Comparison of ENCODE assay signal across 2 cellular contexts in genomic region chr16:13631213-13631767, GRCh38.
TF ChIP-seq lines count a peak whose summit lies in the region.

No MANE protein-coding gene starts in this region.

TF ChIP-seq in HepG2, 621 proteins besides CTCF, POLR2A, EP300 and RAD21:
- peak; percentile 89 for TF ChIP-seq MAFF (IDR thresholded peaks at IDR 0.05; ENCODE audit: low read depth, low read length)
- peak; percentile 83 to 91 for TF ChIP-seq MAFK (conservative IDR thresholded peaks at IDR 0.05 in 1 of 2, IDR thresholded peaks at IDR 0.05 in 1 of 2; ENCODE audit: low read length in 2 of 2)
- TF ChIP-seq NCOA1 (CRISPR knock-in tag; IDR thresholded peaks at IDR 0.05) = no peak
- TF ChIP-seq DMAP1 (CRISPR knock-in tag; IDR thresholded peaks at IDR 0.05) = no peak

TF ChIP-seq in IMR-90, 13 proteins besides CTCF, POLR2A, EP300 and RAD21:
- no peak for TF ChIP-seq CEBPB (IDR thresholded peaks at IDR 0.05; ENCODE audit: low read depth, low read length)
- peak; percentile 33; the same call in 1 of the 2 replicates for TF ChIP-seq MAFK (IDR thresholded peaks at IDR 0.05; ENCODE audit: low read depth, low read length)
- TF ChIP-seq CHD1 (IDR thresholded peaks at IDR 0.05; ENCODE audit: low read depth, low read length) = no peak
- TF ChIP-seq BHLHE40 (IDR thresholded peaks at IDR 0.05; ENCODE audit: low read depth, low read length) = no peak
- no peak for TF ChIP-seq FOS (IDR thresholded peaks at IDR 0.05; ENCODE audit: low read depth, low read length)
